11 cellular contexts compared by ENCODE assay signal in genomic region chr1:170168263-170168662, GRCh38. TPM values are rescaled to one million over a fixed set of nuclear protein-coding genes. Genes with fewer than 3 reads are reported as not detected.
A peak's percentile ranks its signal among the peaks of the same experiment; 100 is the strongest.
DNase-seq lines count a peak whose midpoint lies in the region; ATAC-seq, FAIRE-seq and TF ChIP-seq lines count a peak whose summit lies in the region.
"Had no signal": no experiment of that assay in that cellular context is flagged by ENCODE, and none has a peak within 500 bp of the region (broad histone marks: within the 10 kb centered on the region; RNA-seq: fewer than 3 reads in every experiment).

No MANE protein-coding gene starts in this region.

- peaks cover 3% of the 10 kb centered on the region for H3K36me3 Mint-ChIP-seq in T-helper 17 cell (ENCODE audit: low read depth)

- H3K27ac ChIP-seq in keratinocyte (ENCODE audit: control insufficient read depth, insufficient read depth, low read length), result no peak overlapping the region
- H3K27ac ChIP-seq: neutrophil had no signal

- H3K4me1 ChIP-seq in keratinocyte (ENCODE audit: control insufficient read depth, extremely low read depth, insufficient read depth, low read length), result no peaks in the 10 kb centered on the region

- no peak overlapping the region for H3K4me3 ChIP-seq in keratinocyte (ENCODE audit: control insufficient read depth in 2 of 3, extremely low read depth in 1 of 3, insufficient read depth in 2 of 3, low read depth in 1 of 3, low read length in 3 of 3)

- H3K9me3 ChIP-seq in T-helper 17 cell (ENCODE audit: control insufficient read depth, low read length, poor library complexity, severe bottlenecking) (no peaks in the 10 kb centered on the region), keratinocyte (ENCODE audit: control insufficient read depth, low read depth, low read length) (no peaks in the 10 kb centered on the region)
- H3K9me3 ChIP-seq: neutrophil had no signal

- no peaks in the 10 kb centered on the region for H4K20me1 ChIP-seq in keratinocyte (ENCODE audit: control insufficient read depth, extremely low read depth, insufficient read depth, low read length)

- H3K9ac ChIP-seq in keratinocyte (ENCODE audit: control insufficient read depth, extremely low read depth, insufficient read depth, low read length), result no peak overlapping the region

- no peak for TF ChIP-seq CTCF in keratinocyte (optimal IDR thresholded peaks at IDR 0.05 in 1 of 3, IDR thresholded peaks at IDR 0.05 in 1 of 3, conservative IDR thresholded peaks at IDR 0.05 in 1 of 3; ENCODE audit: extremely low read depth in 1 of 3, insufficient read depth in 2 of 3, low read length in 3 of 3)

- no peak for FAIRE-seq in keratinocyte (lab: Jason Lieb, UNC)

- no peaks in the 10 kb centered on the region for H3K27me3 ChIP-seq in keratinocyte (ENCODE audit: control insufficient read depth, extremely low read depth, insufficient read depth, low read length)
- H3K27me3 ChIP-seq: neutrophil had no signal

- H3K9me1 ChIP-seq in keratinocyte (ENCODE audit: control insufficient read depth, extremely low read depth, insufficient read depth, low read length), result no peaks in the 10 kb centered on the region

- no peaks in the 10 kb centered on the region for H3K79me2 ChIP-seq in keratinocyte (ENCODE audit: control insufficient read depth, insufficient read depth, low read length)

- H3K4me1 Mint-ChIP-seq in T-helper 17 cell, result no peaks in the 10 kb centered on the region

- H2AFZ ChIP-seq in keratinocyte (ENCODE audit: control insufficient read depth, low read length), result peak overlapping the region; percentile 38

- H3K4me3 Mint-ChIP-seq in T-helper 17 cell, result peak overlapping the region; percentile 28
- H3K4me3 Mint-ChIP-seq: stimulated activated naive CD8-positive, alpha-beta T cell treated with anti-CD3 and anti-CD28 coated beads, Interleukin-15, Interleukin-2, amounts not matched to agents 100 ng/mL and 50 ng/mL, for 24 hours had no signal

- H3K4me2 ChIP-seq in keratinocyte (ENCODE audit: control insufficient read depth, extremely low read depth, insufficient read depth, low read depth, low read length), result no peak overlapping the region

- no peaks in the 10 kb centered on the region for H3K36me3 ChIP-seq in keratinocyte (ENCODE audit: control insufficient read depth in 2 of 2, extremely low read depth in 1 of 2, insufficient read depth in 2 of 2, low read length in 2 of 2)
- H3K36me3 ChIP-seq: neutrophil had no signal

- ATAC-seq in T-helper 17 cell, result no peak
- ATAC-seq in GM18909 (IDR thresholded peaks at IDR 0.05; ENCODE audit: poor library complexity, unreplicated experiment), result no peak
- no peak for ATAC-seq in GM18519 (IDR thresholded peaks at IDR 0.05; ENCODE audit: low FRiP score, unreplicated experiment)

- no peak overlapping the region for H3K27ac Mint-ChIP-seq in T-helper 17 cell
- H3K27ac Mint-ChIP-seq: stimulated activated naive CD8-positive, alpha-beta T cell treated with anti-CD3 and anti-CD28 coated beads, Interleukin-15, Interleukin-2, amounts not matched to agents 100 ng/mL and 50 ng/mL, for 24 hours had no signal

- H3K27me3 Mint-ChIP-seq in T-helper 17 cell, result no peaks in the 10 kb centered on the region
- H3K27me3 Mint-ChIP-seq: stimulated activated naive CD8-positive, alpha-beta T cell treated with anti-CD3 and anti-CD28 coated beads, Interleukin-15, Interleukin-2, amounts not matched to agents 100 ng/mL and 50 ng/mL, for 24 hours had no signal

- in situ Hi-C loops in G401 (cut with HindIII; ENCODE audit: low sequenced_read_pairs), result no loop called here

- dilution Hi-C loops in keratinocyte (cut with MboI; ENCODE audit: extremely low pct_ligation_motif_present, low sequenced_read_pairs), result no loop called here

- DNase-seq in AG20443 (ENCODE audit: low spot score) (peak; percentile 16), HS-5 (ENCODE audit: low read depth) (peak; percentile 18), T-helper 17 cell (no peak), keratinocyte (ENCODE audit: low read depth, low spot score) (no peak), occipital lobe (lab: John Stamatoyannopoulos, UW) (no peak), G401 (ENCODE audit: low spot score) (no peak)

RNA-seq across cellular contexts. Expression of gene NTMT2, which starts 22.5 kb away (rescaled TPM):
- total RNA-seq in T-helper 17 cell, result not detected
- not detected in 3 replicates for polyA plus RNA-seq in keratinocyte
- polyA plus RNA-seq in keratinocyte (2011; ENCODE audit: low read depth), result not detected
- not detected in 2 replicates for polyA plus RNA-seq in keratinocyte (2011; cell fraction: cytosol; rRNA removed)
- polyA plus RNA-seq in keratinocyte (2011; cell fraction: nucleus; rRNA removed), result not detected in 2 replicates
- polyA plus RNA-seq in keratinocyte (2012; ENCODE audit: low replicate concordance), result not detected in 2 replicates
- polyA minus RNA-seq in keratinocyte, result not detected in 3 replicates
- not detected for polyA minus RNA-seq in keratinocyte (2011; cell fraction: cytosol; rRNA and poly(A)+ RNA removed)
- polyA minus RNA-seq in keratinocyte (2011; cell fraction: nucleus; rRNA and poly(A)+ RNA removed), result not detected in 2 replicates
- total RNA-seq in occipital lobe, result not detected
- total RNA-seq in G401 (2014; rRNA removed; shearing (Covaris generic)), result not detected in 2 replicates
- total RNA-seq: SK-MEL-5 had no signal

Comparison
In these comparisons a context has a peak if more than half of its experiments do, and no peak if none do; other contexts are left out.
1. DNase-seq: peak in AG20443 (single experiment) and HS-5 (single experiment); none in T-helper 17 cell (0 of 3), keratinocyte (single experiment), occipital lobe (single experiment) and G401 (single experiment).